In genomic region chr2:65287364-65287763, GRCh38 we compare ENCODE assay signal across 2 cellular contexts.
A peak's percentile ranks its signal among the peaks of the same experiment; 100 is the strongest.
TF ChIP-seq lines count a peak whose summit lies in the region.

No MANE protein-coding gene starts in this region.

TF ChIP-seq in HepG2, 621 proteins besides CTCF, POLR2A, EP300 and RAD21:
- TF ChIP-seq NR1H2 (CRISPR knock-in tag; IDR thresholded peaks at IDR 0.05; ENCODE audit: borderline replicate concordance, low read depth), result no peak
- no peak for TF ChIP-seq RXRB (CRISPR knock-in tag; IDR thresholded peaks at IDR 0.05; ENCODE audit: borderline replicate concordance)
- TF ChIP-seq ZNF629 (CRISPR knock-in tag; conservative IDR thresholded peaks at IDR 0.05), result peak; percentile 56
- TF ChIP-seq ZNF333 (CRISPR knock-in tag; IDR thresholded peaks at IDR 0.05; ENCODE audit: borderline replicate concordance), result no peak

TF ChIP-seq in K562, 482 proteins besides CTCF, POLR2A, EP300 and RAD21:
- TF ChIP-seq FOXJ3 (CRISPR knock-in tag; IDR thresholded peaks at IDR 0.05), result no peak
- TF ChIP-seq POLR3G (IDR thresholded peaks at IDR 0.05; ENCODE audit: extremely low read depth, insufficient read length, insufficient replicate concordance), result no peak
- TF ChIP-seq SAP30 (IDR thresholded peaks at IDR 0.05; ENCODE audit: borderline replicate concordance, insufficient read depth, low read depth, low read length, poor library complexity, severe bottlenecking), result no peak
- TF ChIP-seq RBM25 (IDR thresholded peaks at IDR 0.05; ENCODE audit: low read depth, low read length, severe bottlenecking), result peak; percentile 94
- peak; percentile 66; the same call in 1 of the 2 replicates for TF ChIP-seq ADNP (tag; IDR thresholded peaks at IDR 0.05)
- TF ChIP-seq BCOR (IDR thresholded peaks at IDR 0.05), result peak; percentile 81; the same call in 1 of the 2 replicates
- no peak for TF ChIP-seq SRF (CRISPR knock-in tag; IDR thresholded peaks at IDR 0.05)
- no peak for TF ChIP-seq RNF2 (IDR thresholded peaks at IDR 0.05)
- peak; percentile 49 for TF ChIP-seq CHD4 (IDR thresholded peaks at IDR 0.05; ENCODE audit: insufficient read depth, insufficient replicate concordance, low read depth, low read length, poor library complexity, severe bottlenecking)
- TF ChIP-seq, protein P1, sequence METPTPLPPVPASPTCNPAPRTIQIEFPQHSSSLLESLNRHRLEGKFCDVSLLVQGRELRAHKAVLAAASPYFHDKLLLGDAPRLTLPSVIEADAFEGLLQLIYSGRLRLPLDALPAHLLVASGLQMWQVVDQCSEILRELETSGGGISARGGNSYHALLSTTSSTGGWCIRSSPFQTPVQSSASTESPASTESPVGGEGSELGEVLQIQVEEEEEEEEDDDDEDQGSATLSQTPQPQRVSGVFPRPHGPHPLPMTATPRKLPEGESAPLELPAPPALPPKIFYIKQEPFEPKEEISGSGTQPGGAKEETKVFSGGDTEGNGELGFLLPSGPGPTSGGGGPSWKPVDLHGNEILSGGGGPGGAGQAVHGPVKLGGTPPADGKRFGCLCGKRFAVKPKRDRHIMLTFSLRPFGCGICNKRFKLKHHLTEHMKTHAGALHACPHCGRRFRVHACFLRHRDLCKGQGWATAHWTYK (CRISPR knock-in tag; IDR thresholded peaks at IDR 0.05), result no peak
- no peak for TF ChIP-seq ZC3H4 (CRISPR knock-in tag; IDR thresholded peaks at IDR 0.05; ENCODE audit: borderline replicate concordance)
- TF ChIP-seq KDM1A (IDR thresholded peaks at IDR 0.05), result 0 out of 4 replicates have a peak, but pooled peaks of 1 of the 2 experiments have one; percentile 29
